ENCODE assay signal across 10 cellular contexts in the genomic region with DNA sequence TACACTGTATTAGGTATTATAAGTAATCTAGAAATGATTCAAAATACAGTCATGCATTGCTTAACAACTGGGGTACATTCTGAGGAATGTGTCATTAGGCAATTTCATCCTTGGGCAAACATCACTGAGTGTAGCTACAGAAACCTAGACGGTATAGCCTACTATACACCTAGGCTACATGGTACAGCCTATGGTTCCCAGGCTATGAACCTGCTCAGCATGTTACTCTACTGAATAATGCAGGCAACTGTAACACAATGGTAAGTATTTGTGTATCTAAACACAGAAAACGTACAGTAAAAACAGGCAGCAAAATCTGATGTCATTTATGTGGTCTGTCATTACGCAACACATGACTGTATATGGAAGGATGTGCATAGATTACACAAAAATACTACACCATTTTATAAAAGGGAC.
A peak's percentile ranks its signal among the peaks of the same experiment; 100 is the strongest.
DNase-seq lines count a peak whose midpoint lies in the region; ATAC-seq and TF ChIP-seq lines count a peak whose summit lies in the region.
"Had no signal": no experiment of that assay in that cellular context is flagged by ENCODE, and none has a peak within 500 bp of the region (broad histone marks: within the 10 kb centered on the region; RNA-seq: fewer than 3 reads in every experiment).

No MANE protein-coding gene starts in this region.

- DNase-seq in CD1c-positive myeloid dendritic cell (ENCODE audit: extremely low spot score) (peak; percentile 58), left lung (no peak), cerebellum (ENCODE audit: low spot score) (no peak), superior temporal gyrus (ENCODE audit: extremely low spot score) (no peak), UCSD-AML1 (lab: John Stamatoyannopoulos, UW; ENCODE audit: unreplicated experiment) (no peak)
- DNase-seq: DND-41, NCI-H510A had no signal

- ATAC-seq in activated T-helper 17 cell treated with anti-CD3 and anti-CD28 coated beads, Interleukin-2, amount 50 U/mL, for 72 hours (replicated peaks): peak; percentile 72
- ATAC-seq in left lung (peak; percentile 57), GM21619 (IDR thresholded peaks at IDR 0.05; ENCODE audit: unreplicated experiment) (no peak)

- peaks cover 0 to 36% of the 10 kb centered on the region in 2 donors for H3K4me1 ChIP-seq in left lung

- no peaks in the 10 kb centered on the region for H3K9me3 ChIP-seq in left lung

- H3K36me3 ChIP-seq in left lung: no peaks in the 10 kb centered on the region

- no peaks in the 10 kb centered on the region for H3K27me3 ChIP-seq in left lung

- no peak overlapping the region for H3K4me3 ChIP-seq in left lung

- H3K4me1 Mint-ChIP-seq in activated T-helper 17 cell treated with anti-CD3 and anti-CD28 coated beads, Interleukin-2, amount 50 U/mL, for 72 hours: peaks cover 71% of the 10 kb centered on the region

- no peaks in the 10 kb centered on the region for H3K9me3 Mint-ChIP-seq in activated T-helper 17 cell treated with anti-CD3 and anti-CD28 coated beads, Interleukin-2, amount 50 U/mL, for 72 hours

- peak overlapping the region in 1 of 2 donors; percentile 75 for H3K27ac ChIP-seq in left lung

- TF ChIP-seq RAD21 in Ishikawa (IDR thresholded peaks at IDR 0.05; ENCODE audit: low read depth): no peak

- peaks cover 66% of the 10 kb centered on the region for H3K36me3 Mint-ChIP-seq in activated T-helper 17 cell treated with anti-CD3 and anti-CD28 coated beads, Interleukin-2, amount 50 U/mL, for 72 hours (ENCODE audit: low read depth)

- intact Hi-C loops in left lung (cut with DNase I): no loop called here

- peak overlapping the region; percentile 13 for H3K4me3 Mint-ChIP-seq in activated T-helper 17 cell treated with anti-CD3 and anti-CD28 coated beads, Interleukin-2, amount 50 U/mL, for 72 hours

- TF ChIP-seq CTCF in left lung (IDR thresholded peaks at IDR 0.05): no peak

- no peak overlapping the region for H3K27ac Mint-ChIP-seq in activated T-helper 17 cell treated with anti-CD3 and anti-CD28 coated beads, Interleukin-2, amount 50 U/mL, for 72 hours

- H3K27me3 Mint-ChIP-seq in activated T-helper 17 cell treated with anti-CD3 and anti-CD28 coated beads, Interleukin-2, amount 50 U/mL, for 72 hours: no peaks in the 10 kb centered on the region

- no peak for TF ChIP-seq EP300 in Ishikawa (IDR thresholded peaks at IDR 0.05; ENCODE audit: borderline replicate concordance)

TF ChIP-seq in Ishikawa, 13 proteins besides CTCF, POLR2A, EP300 and RAD21:
- TF ChIP-seq TAF1 (IDR thresholded peaks at IDR 0.05; ENCODE audit: low read depth) (no peak), EGR1 (IDR thresholded peaks at IDR 0.05) (no peak), FOXM1 (IDR thresholded peaks at IDR 0.05; ENCODE audit: borderline replicate concordance, low read depth) (no peak), CEBPB (IDR thresholded peaks at IDR 0.05) (peak; percentile 70), TEAD4 (IDR thresholded peaks at IDR 0.05) (no peak)
- TF ChIP-seq, protein P1, sequence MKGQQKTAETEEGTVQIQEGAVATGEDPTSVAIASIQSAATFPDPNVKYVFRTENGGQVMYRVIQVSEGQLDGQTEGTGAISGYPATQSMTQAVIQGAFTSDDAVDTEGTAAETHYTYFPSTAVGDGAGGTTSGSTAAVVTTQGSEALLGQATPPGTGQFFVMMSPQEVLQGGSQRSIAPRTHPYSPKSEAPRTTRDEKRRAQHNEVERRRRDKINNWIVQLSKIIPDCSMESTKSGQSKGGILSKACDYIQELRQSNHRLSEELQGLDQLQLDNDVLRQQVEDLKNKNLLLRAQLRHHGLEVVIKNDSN (IDR thresholded peaks at IDR 0.05): no peak
